Comparison of ENCODE assay signal across 8 cellular contexts in the genomic region with DNA sequence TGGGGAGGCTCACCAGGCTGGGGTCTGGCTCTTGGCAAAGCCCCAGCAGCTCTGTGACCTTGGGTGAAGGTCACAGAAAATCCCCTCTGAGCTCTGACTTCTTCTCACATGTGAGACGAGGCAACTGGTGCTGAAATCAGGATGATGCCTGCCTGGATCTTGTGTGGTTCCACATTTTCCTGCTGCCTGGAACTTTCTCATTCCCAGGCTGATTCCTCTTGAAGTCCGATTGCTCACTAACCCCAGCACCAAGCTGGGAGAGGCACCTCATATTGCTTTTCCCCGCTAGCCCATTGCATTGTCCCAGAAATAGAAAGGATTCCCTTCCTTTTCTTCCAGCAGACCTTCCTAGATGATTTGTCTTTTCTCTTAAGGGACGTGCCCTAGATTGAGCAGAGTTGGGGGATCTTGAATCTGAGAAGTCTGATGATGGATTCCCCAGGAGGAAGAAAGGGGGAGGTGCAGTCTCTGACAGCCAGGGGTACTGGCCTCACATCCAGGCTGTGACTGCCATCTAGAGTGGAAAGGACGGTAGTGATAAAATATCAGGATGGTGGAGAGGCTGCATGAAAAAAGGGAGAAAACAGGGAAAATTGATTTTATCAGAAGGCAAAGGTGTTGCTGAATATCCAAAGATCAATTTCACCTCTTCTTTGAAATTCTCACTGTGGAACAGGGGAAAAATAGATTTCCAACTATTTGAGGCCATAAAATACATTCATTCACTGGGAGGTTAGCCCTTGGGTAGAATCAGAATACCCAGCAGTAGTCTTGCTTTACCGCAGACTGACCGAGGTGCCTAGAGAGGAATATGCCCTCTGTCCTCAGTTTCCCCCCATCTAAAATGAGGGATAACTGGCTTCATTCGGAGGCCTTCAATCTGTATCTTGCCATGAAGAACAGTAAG.
A peak's percentile ranks its signal among the peaks of the same experiment; 100 is the strongest.
DNase-seq lines count a peak whose midpoint lies in the region; ATAC-seq and TF ChIP-seq lines count a peak whose summit lies in the region.

No MANE protein-coding gene starts in this region.

- no peaks in the 10 kb centered on the region for H3K79me2 ChIP-seq in mammary epithelial cell (ENCODE audit: insufficient read depth, low read length)

- no peak overlapping the region for H2AFZ ChIP-seq in mammary epithelial cell (ENCODE audit: low read depth, low read length)

- CTCF ChIA-PET in mammary epithelial cell (lab: Charles Lee; ENCODE audit: low non-redundant PET): no interaction called here

- intact Hi-C loops in mammary epithelial cell (cut with micrococcal nuclease): loop anchor here (1.0 to 10.0 kb wide), 7 partner anchors 72 to 885 kb away; no protein-coding TSS in a partner anchor

- peak; percentile 72 for ATAC-seq in GM21576 (IDR thresholded peaks at IDR 0.05; ENCODE audit: unreplicated experiment)
- ATAC-seq in SK-N-SH treated with all-trans-retinoic acid at 6 μM for 48 hours: peak; percentile 96

- no peaks in the 10 kb centered on the region for H3K36me3 ChIP-seq in mammary epithelial cell (ENCODE audit: insufficient read depth, low read length)

- H3K27ac Mint-ChIP-seq in immature natural killer cell: no peak overlapping the region

- no peak overlapping the region for H3K9ac ChIP-seq in mammary epithelial cell (ENCODE audit: insufficient read depth, low read length)

- dilution Hi-C loops in mammary epithelial cell (cut with HindIII; ENCODE audit: low sequenced_read_pairs): loop anchor here (5.0 kb wide), 2 partner anchors 33 to 68 kb away; no protein-coding TSS in a partner anchor

- H3K4me1 ChIP-seq in mammary epithelial cell (ENCODE audit: insufficient read depth, low read length): no peaks in the 10 kb centered on the region

- no peak overlapping the region for H3K4me2 ChIP-seq in mammary epithelial cell (ENCODE audit: insufficient read depth, low read depth, low read length)

- DNase-seq in NCI-H1436 (lab: John Stamatoyannopoulos, UW) (peak; percentile 58), NCI-H1436 treated with DMSO at 0.1 percent for 48 hours (lab: John Stamatoyannopoulos, UW) (no peak), mammary epithelial cell (peak; percentile 43), immature natural killer cell (peak in 2 of 3 donors; percentile 20 to 31)
- peak; percentile 61 for DNase-seq in stimulated activated CD4-positive, alpha-beta T cell treated with anti-CD3 and anti-CD28 coated beads, Interleukin-15, amount 100 ng/mL, for 24 hours

- H3K4me3 ChIP-seq in mammary epithelial cell (replicated peaks in 1 of 3; ENCODE audit: insufficient read depth in 1 of 3, low read depth in 2 of 3, low read length in 3 of 3): no peak overlapping the region

- in situ Hi-C loops in mammary epithelial cell (cut with MboI; ENCODE audit: low sequenced_read_pairs in 2 of 2): loop anchor here in 1 of 2 donors (5.0 kb wide), 1 partner anchor 73 kb away; no protein-coding TSS in a partner anchor

- H4K20me1 ChIP-seq in mammary epithelial cell (ENCODE audit: insufficient read depth, low read length): no peaks in the 10 kb centered on the region

- WGBS in mammary epithelial cell (ENCODE audit: low coverage, missing lambda C conversion rate): 52% methylated on average over 8 of the region's 8 CpGs

- TF ChIP-seq CTCF in LNCAP (IDR thresholded peaks at IDR 0.05) (peak; percentile 70), mammary epithelial cell (conservative IDR thresholded peaks at IDR 0.05 in 1 of 2, IDR thresholded peaks at IDR 0.05 in 1 of 2; ENCODE audit: extremely low read depth in 1 of 2, insufficient read depth in 1 of 2, low read depth in 1 of 2, low read length in 2 of 2) (peak; percentile 61 to 81)

- H3K4me1 Mint-ChIP-seq in immature natural killer cell: peaks cover 3 to 5% of the 10 kb centered on the region in 2 donors

- no peak overlapping the region for H3K4me3 Mint-ChIP-seq in immature natural killer cell

- H3K36me3 Mint-ChIP-seq in immature natural killer cell: no peaks in the 10 kb centered on the region

- H3K27me3 ChIP-seq in mammary epithelial cell (ENCODE audit: insufficient read depth, low read length): no peaks in the 10 kb centered on the region

- no peaks in the 10 kb centered on the region for H3K9me3 ChIP-seq in mammary epithelial cell (replicated peaks; ENCODE audit: insufficient read depth, low read length)

- H3K9me3 Mint-ChIP-seq in immature natural killer cell: no peaks in the 10 kb centered on the region

- no TSS peak for BruUV-seq in mammary epithelial cell (replicated peaks; lab: Mats Ljungman, UMichigan)

- no peak overlapping the region for H3K27ac ChIP-seq in mammary epithelial cell (ENCODE audit: insufficient read depth, low read depth, low read length)

- no peaks in the 10 kb centered on the region for H3K27me3 Mint-ChIP-seq in immature natural killer cell (ENCODE audit: low read depth in 3 of 3)

TF ChIP-seq in SK-N-SH treated with all-trans-retinoic acid at 6 μM for 48 hours, 23 proteins besides CTCF, POLR2A, EP300 and RAD21:
- no peak for TF ChIP-seq ZFP3 (CRISPR knock-in tag; IDR thresholded peaks at IDR 0.05)
- TF ChIP-seq ARNTL (CRISPR knock-in tag; IDR thresholded peaks at IDR 0.05; ENCODE audit: borderline replicate concordance, low read depth): no peak
- TF ChIP-seq ZNF70 (CRISPR knock-in tag; IDR thresholded peaks at IDR 0.05): no peak
- no peak for TF ChIP-seq ZNF8 (CRISPR knock-in tag; IDR thresholded peaks at IDR 0.05)
- TF ChIP-seq SNAI2 (CRISPR knock-in tag; IDR thresholded peaks at IDR 0.05): no peak
- TF ChIP-seq BACH2 (CRISPR knock-in tag; IDR thresholded peaks at IDR 0.05; ENCODE audit: borderline replicate concordance): no peak
- no peak for TF ChIP-seq PPARA (CRISPR knock-in tag; IDR thresholded peaks at IDR 0.05; ENCODE audit: borderline replicate concordance)
- TF ChIP-seq, protein P1, sequence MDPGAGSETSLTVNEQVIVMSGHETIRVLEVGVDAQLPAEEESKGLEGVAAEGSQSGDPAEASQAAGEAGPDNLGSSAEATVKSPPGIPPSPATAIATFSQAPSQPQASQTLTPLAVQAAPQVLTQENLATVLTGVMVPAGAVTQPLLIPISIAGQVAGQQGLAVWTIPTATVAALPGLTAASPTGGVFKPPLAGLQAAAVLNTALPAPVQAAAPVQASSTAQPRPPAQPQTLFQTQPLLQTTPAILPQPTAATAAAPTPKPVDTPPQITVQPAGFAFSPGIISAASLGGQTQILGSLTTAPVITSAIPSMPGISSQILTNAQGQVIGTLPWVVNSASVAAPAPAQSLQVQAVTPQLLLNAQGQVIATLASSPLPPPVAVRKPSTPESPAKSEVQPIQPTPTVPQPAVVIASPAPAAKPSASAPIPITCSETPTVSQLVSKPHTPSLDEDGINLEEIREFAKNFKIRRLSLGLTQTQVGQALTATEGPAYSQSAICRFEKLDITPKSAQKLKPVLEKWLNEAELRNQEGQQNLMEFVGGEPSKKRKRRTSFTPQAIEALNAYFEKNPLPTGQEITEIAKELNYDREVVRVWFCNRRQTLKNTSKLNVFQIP (CRISPR knock-in tag; IDR thresholded peaks at IDR 0.05; ENCODE audit: borderline replicate concordance, low read depth): no peak
- TF ChIP-seq, protein P2, sequence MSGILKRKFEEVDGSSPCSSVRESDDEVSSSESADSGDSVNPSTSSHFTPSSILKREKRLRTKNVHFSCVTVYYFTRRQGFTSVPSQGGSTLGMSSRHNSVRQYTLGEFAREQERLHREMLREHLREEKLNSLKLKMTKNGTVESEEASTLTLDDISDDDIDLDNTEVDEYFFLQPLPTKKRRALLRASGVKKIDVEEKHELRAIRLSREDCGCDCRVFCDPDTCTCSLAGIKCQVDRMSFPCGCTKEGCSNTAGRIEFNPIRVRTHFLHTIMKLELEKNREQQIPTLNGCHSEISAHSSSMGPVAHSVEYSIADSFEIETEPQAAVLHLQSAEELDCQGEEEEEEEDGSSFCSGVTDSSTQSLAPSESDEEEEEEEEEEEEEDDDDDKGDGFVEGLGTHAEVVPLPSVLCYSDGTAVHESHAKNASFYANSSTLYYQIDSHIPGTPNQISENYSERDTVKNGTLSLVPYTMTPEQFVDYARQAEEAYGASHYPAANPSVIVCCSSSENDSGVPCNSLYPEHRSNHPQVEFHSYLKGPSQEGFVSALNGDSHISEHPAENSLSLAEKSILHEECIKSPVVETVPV (CRISPR knock-in tag; IDR thresholded peaks at IDR 0.05): no peak
